17 cellular contexts compared by ENCODE assay signal in the genomic region with DNA sequence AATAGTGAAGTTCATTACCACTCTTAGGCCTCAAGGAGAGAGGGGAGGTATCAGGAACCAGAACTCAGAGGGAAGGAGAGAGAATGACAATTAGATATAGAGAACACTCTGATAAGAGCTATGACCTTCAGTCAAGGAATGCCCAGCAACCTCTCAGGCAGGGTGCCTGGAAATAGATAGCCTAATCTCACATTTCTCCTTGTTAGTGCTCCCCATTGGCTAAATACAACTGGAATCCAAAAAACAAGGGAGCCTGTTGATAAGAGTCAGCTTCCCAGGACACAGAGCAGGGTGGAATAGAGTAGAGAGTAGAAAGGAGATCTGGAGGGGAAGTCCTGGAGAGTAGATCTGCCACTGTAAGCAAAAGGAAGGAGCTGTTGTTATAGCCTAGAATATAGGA.
DNase-seq lines count a peak whose midpoint lies in the region; ATAC-seq and TF ChIP-seq lines count a peak whose summit lies in the region.
"Had no signal": no experiment of that assay in that cellular context is flagged by ENCODE, and none has a peak within 500 bp of the region (broad histone marks: within the 10 kb centered on the region; RNA-seq: fewer than 3 reads in every experiment).

No MANE protein-coding gene starts in this region.

- H3K27me3 Mint-ChIP-seq in glutamatergic neuron (ENCODE audit: unreplicated experiment): no peaks in the 10 kb centered on the region
- no peaks in the 10 kb centered on the region for H3K27me3 Mint-ChIP-seq in endothelial cell (ENCODE audit: unreplicated experiment)
- H3K27me3 Mint-ChIP-seq: CD4-positive, alpha-beta T cell had no signal

- H3K4me1 Mint-ChIP-seq in glutamatergic neuron (ENCODE audit: low read depth, unreplicated experiment) (peaks cover 36% of the 10 kb centered on the region), endothelial cell (ENCODE audit: unreplicated experiment) (no peaks in the 10 kb centered on the region)
- H3K4me1 Mint-ChIP-seq: GM23338 had no signal

- H3K4me1 ChIP-seq in right atrium auricular region (peaks cover 0 to 11% of the 10 kb centered on the region in 2 donors), mesendoderm (ENCODE audit: control insufficient read depth, low read depth, low read length) (no peaks in the 10 kb centered on the region)
- H3K4me1 ChIP-seq: A549, Caco-2 had no signal

- H3K79me1 ChIP-seq in mesendoderm (ENCODE audit: low read length): no peaks in the 10 kb centered on the region

- peaks cover 4% of the 10 kb centered on the region for H3K36me3 Mint-ChIP-seq in glutamatergic neuron (ENCODE audit: unreplicated experiment)
- no peaks in the 10 kb centered on the region for H3K36me3 Mint-ChIP-seq in endothelial cell (ENCODE audit: low read depth, unreplicated experiment)

- H3K4me2 ChIP-seq in mesendoderm (ENCODE audit: low read length): no peak overlapping the region
- H3K4me2 ChIP-seq: A549, GM23338 had no signal

- no peak overlapping the region for H3K4ac ChIP-seq in mesendoderm (ENCODE audit: low read depth, low read length)

- no peak for TF ChIP-seq CTCF in right atrium auricular region (IDR thresholded peaks at IDR 0.05)
- no peak for TF ChIP-seq CTCF in glutamatergic neuron (IDR thresholded peaks at IDR 0.05; ENCODE audit: partially characterized antibody, unreplicated experiment)
- TF ChIP-seq CTCF in endothelial cell (IDR thresholded peaks at IDR 0.05; ENCODE audit: unreplicated experiment): no peak

- no peak overlapping the region for H2AK5ac ChIP-seq in mesendoderm (ENCODE audit: low read length)

- H3K4me3 Mint-ChIP-seq in glutamatergic neuron (ENCODE audit: unreplicated experiment) (no peak overlapping the region), endothelial cell (ENCODE audit: unreplicated experiment) (no peak overlapping the region)
- H3K4me3 Mint-ChIP-seq: CD4-positive, alpha-beta T cell; GM23338 had no signal

- H3K27ac ChIP-seq in right atrium auricular region (no peak overlapping the region), mesendoderm (ENCODE audit: low read depth, low read length) (no peak overlapping the region)
- H3K27ac ChIP-seq: 22Rv1, A549, C4-2B had no signal

- no peak overlapping the region for H2BK15ac ChIP-seq in mesendoderm (replicated peaks; ENCODE audit: low read depth)

- H3K27me3 ChIP-seq in right atrium auricular region (no peaks in the 10 kb centered on the region), mesendoderm (ENCODE audit: insufficient read depth, low read length, poor library complexity) (no peaks in the 10 kb centered on the region)

- H3K27ac Mint-ChIP-seq in glutamatergic neuron (ENCODE audit: unreplicated experiment): peak overlapping the region; percentile 36
- no peak overlapping the region for H3K27ac Mint-ChIP-seq in endothelial cell (ENCODE audit: unreplicated experiment)
- H3K27ac Mint-ChIP-seq: CD4-positive, alpha-beta T cell; GM23338 had no signal

- H3K9me3 ChIP-seq in right atrium auricular region: peaks cover 0 to 8% of the 10 kb centered on the region in 2 donors
- H3K9me3 ChIP-seq: A549, Caco-2 had no signal

- H2BK5ac ChIP-seq in mesendoderm (ENCODE audit: low read length): no peak overlapping the region

- DNase-seq in Right ventricle myocardium inferior (ENCODE audit: missing footprints) (no peak), right atrium auricular region (ENCODE audit: low spot score) (no peak), ELF-1 (ENCODE audit: low read depth, low spot score) (peak; percentile 8), glutamatergic neuron (no peak), mesendoderm (peak; percentile 84), NCI-H146 treated with DMSO at 0.1 percent for 48 hours (lab: John Stamatoyannopoulos, UW; ENCODE audit: unreplicated experiment) (no peak), endothelial cell (ENCODE audit: low spot score) (no peak)
- DNase-seq: AML-193; Caco-2; CD4-positive, alpha-beta T cell; GF-D8; HCEC 1CT had no signal

- H3K18ac ChIP-seq in mesendoderm (ENCODE audit: low read length): no peak overlapping the region

- ATAC-seq in Right ventricle myocardium inferior (peak; percentile 57), GM21825 (IDR thresholded peaks at IDR 0.05; ENCODE audit: unreplicated experiment) (no peak)
- ATAC-seq: A549, GM23338 had no signal

- H4K5ac ChIP-seq in mesendoderm (ENCODE audit: low read length): no peak overlapping the region

- no peak overlapping the region for H3K23ac ChIP-seq in mesendoderm (ENCODE audit: low read length)

- no peak overlapping the region for H4K8ac ChIP-seq in mesendoderm (ENCODE audit: low read depth, low read length)

- intact Hi-C loops in Right ventricle myocardium inferior (cut with DNase I): no loop called here

- no peaks in the 10 kb centered on the region for H3K79me2 ChIP-seq in mesendoderm (ENCODE audit: control insufficient read depth, insufficient read depth, low read length)

- no peak overlapping the region for H2BK120ac ChIP-seq in mesendoderm (ENCODE audit: low read depth, low read length)

- no peak overlapping the region for H3K9ac ChIP-seq in mesendoderm (ENCODE audit: low read length)

- H3K56ac ChIP-seq in mesendoderm (ENCODE audit: low read length): no peak overlapping the region

- H3K4me3 ChIP-seq in right atrium auricular region (no peak overlapping the region), mesendoderm (ENCODE audit: low read length) (no peak overlapping the region)
- H3K4me3 ChIP-seq: A549, GM23338 had no signal

- H3K9me3 Mint-ChIP-seq in glutamatergic neuron (ENCODE audit: unreplicated experiment) (peaks cover 3% of the 10 kb centered on the region), endothelial cell (ENCODE audit: unreplicated experiment) (no peaks in the 10 kb centered on the region)
- H3K9me3 Mint-ChIP-seq: CD4-positive, alpha-beta T cell; GM23338 had no signal

- H3K36me3 ChIP-seq in right atrium auricular region: no peaks in the 10 kb centered on the region
- no peaks in the 10 kb centered on the region for H3K36me3 ChIP-seq in mesendoderm (ENCODE audit: control insufficient read depth, insufficient read depth, low read length)

Comparison
In these comparisons a context has a peak if more than half of its experiments do, and no peak if none do; other contexts are left out.
1. DNase-seq: peak in ELF-1 (single experiment) and mesendoderm (single experiment); none in Right ventricle myocardium inferior (single experiment), right atrium auricular region (single experiment), glutamatergic neuron (single experiment), NCI-H146 treated with DMSO at 0.1 percent for 48 hours (single experiment) and endothelial cell (single experiment).